In genomic region chr1:109773203-109773899, GRCh38 we compare ENCODE assay signal across 1 cellular context.
A peak's percentile ranks its signal among the peaks of the same experiment; 100 is the strongest.
TF ChIP-seq lines count a peak whose summit lies in the region.

No MANE protein-coding gene starts in this region.

TF ChIP-seq in HepG2, 621 proteins besides CTCF, POLR2A, EP300 and RAD21 (continued from another document and continues in another):
- TF ChIP-seq, protein P1, sequence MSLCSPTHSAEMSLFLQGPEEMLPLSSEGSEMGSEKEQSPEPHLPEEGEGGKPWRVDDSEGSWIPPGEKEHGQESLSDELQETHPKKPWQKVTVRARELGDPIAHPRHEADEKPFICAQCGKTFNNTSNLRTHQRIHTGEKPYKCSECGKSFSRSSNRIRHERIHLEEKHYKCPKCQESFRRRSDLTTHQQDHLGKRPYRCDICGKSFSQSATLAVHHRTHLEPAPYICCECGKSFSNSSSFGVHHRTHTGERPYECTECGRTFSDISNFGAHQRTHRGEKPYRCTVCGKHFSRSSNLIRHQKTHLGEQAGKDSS (CRISPR knock-in tag; IDR thresholded peaks at IDR 0.05; ENCODE audit: borderline replicate concordance, low read depth) = peak; percentile 29; the same call in 1 of the 2 replicates
- TF ChIP-seq MEF2D (CRISPR knock-in tag; IDR thresholded peaks at IDR 0.05) (peak; percentile 35; the same call in 1 of the 2 replicates), KLF16 (CRISPR knock-in tag; IDR thresholded peaks at IDR 0.05) (peak in 1 of 2 experiments; percentile 65; a peak in 2 of 4 replicates), TCF12 (IDR thresholded peaks at IDR 0.05) (no peak), TCF12 (CRISPR knock-in tag; IDR thresholded peaks at IDR 0.05) (no peak), ZNF557 (CRISPR knock-in tag; IDR thresholded peaks at IDR 0.05) (no peak), ZNF660 (CRISPR knock-in tag; IDR thresholded peaks at IDR 0.05; ENCODE audit: borderline replicate concordance, low read depth) (no peak), ZFP37 (CRISPR knock-in tag; IDR thresholded peaks at IDR 0.05; ENCODE audit: borderline replicate concordance) (no peak), IKZF5 (CRISPR knock-in tag; IDR thresholded peaks at IDR 0.05) (0 out of 2 replicates have a peak, but pooled peaks have one; percentile 34), GZF1 (CRISPR knock-in tag; IDR thresholded peaks at IDR 0.05) (no peak), NFIC (IDR thresholded peaks at IDR 0.05; ENCODE audit: low read length) (no peak), KDM6A (CRISPR knock-in tag; IDR thresholded peaks at IDR 0.05; ENCODE audit: low read depth) (no peak), ZNF781 (CRISPR knock-in tag; IDR thresholded peaks at IDR 0.05; ENCODE audit: borderline replicate concordance, not compliant biosample characterization) (peak; percentile 15), NCOR1 (IDR thresholded peaks at IDR 0.05; ENCODE audit: borderline replicate concordance, low read length) (no peak), BATF2 (CRISPR knock-in tag; IDR thresholded peaks at IDR 0.05) (no peak), GABPB1 (CRISPR knock-in tag; IDR thresholded peaks at IDR 0.05) (peak; percentile 11; the same call in 1 of the 2 replicates), SRSF9 (IDR thresholded peaks at IDR 0.05; ENCODE audit: borderline replicate concordance, insufficient read depth, low read depth, low read length, poor library complexity, severe bottlenecking) (no peak), SAP130 (CRISPR knock-in tag; IDR thresholded peaks at IDR 0.05; ENCODE audit: low read depth) (peak; percentile 45; the same call in 1 of the 2 replicates), CBX5 (CRISPR knock-in tag; IDR thresholded peaks at IDR 0.05; ENCODE audit: borderline replicate concordance) (peak; percentile 74; the same call in 1 of the 2 replicates), ARNTL (CRISPR knock-in tag; IDR thresholded peaks at IDR 0.05) (peak; percentile 50; the same call in 1 of the 2 replicates), ZNF230 (CRISPR knock-in tag; IDR thresholded peaks at IDR 0.05) (no peak), ZNF136 (CRISPR knock-in tag; IDR thresholded peaks at IDR 0.05; ENCODE audit: low read depth) (no peak), PCBP1 (IDR thresholded peaks at IDR 0.05; ENCODE audit: borderline replicate concordance, low read depth, low read length) (no peak), ZNF446 (CRISPR knock-in tag; IDR thresholded peaks at IDR 0.05) (no peak), NR0B2 (CRISPR knock-in tag; IDR thresholded peaks at IDR 0.05) (no peak), TEF (CRISPR knock-in tag; IDR thresholded peaks at IDR 0.05) (no peak), ZBTB46 (CRISPR knock-in tag; IDR thresholded peaks at IDR 0.05; ENCODE audit: borderline replicate concordance) (no peak), ZSCAN5A (CRISPR knock-in tag; IDR thresholded peaks at IDR 0.05; ENCODE audit: borderline replicate concordance) (no peak), JUND (CRISPR knock-in tag; IDR thresholded peaks at IDR 0.05) (no peak), ETV5 (CRISPR knock-in tag; IDR thresholded peaks at IDR 0.05; ENCODE audit: borderline replicate concordance) (no peak), CC2D1A (CRISPR knock-in tag; IDR thresholded peaks at IDR 0.05) (no peak), THAP7 (CRISPR knock-in tag; IDR thresholded peaks at IDR 0.05) (0 out of 2 replicates have a peak, but pooled peaks have one; percentile 24), ZNF276 (CRISPR knock-in tag; IDR thresholded peaks at IDR 0.05; ENCODE audit: low read depth) (peak; percentile 80; the same call in 1 of the 2 replicates), ZUFSP (CRISPR knock-in tag; IDR thresholded peaks at IDR 0.05; ENCODE audit: borderline replicate concordance) (no peak), PHF5A (CRISPR knock-in tag; IDR thresholded peaks at IDR 0.05; ENCODE audit: low read depth, unreplicated experiment) (peak; percentile 71), HMG20B (CRISPR knock-in tag; conservative IDR thresholded peaks at IDR 0.05) (no peak), NFYC (CRISPR knock-in tag; IDR thresholded peaks at IDR 0.05) (no peak), TEAD3 (CRISPR knock-in tag; optimal IDR thresholded peaks at IDR 0.05; ENCODE audit: borderline replicate concordance) (peak; percentile 31), RARG (CRISPR knock-in tag; IDR thresholded peaks at IDR 0.05; ENCODE audit: low read depth) (no peak), KDM4B (CRISPR knock-in tag; IDR thresholded peaks at IDR 0.05) (peak; percentile 81; the same call in 1 of the 2 replicates), ZNF30 (CRISPR knock-in tag; IDR thresholded peaks at IDR 0.05) (no peak), ZBTB42 (CRISPR knock-in tag; IDR thresholded peaks at IDR 0.05) (no peak), PCBP2 (optimal IDR thresholded peaks at IDR 0.05; ENCODE audit: low read depth, low read length, poor library complexity, severe bottlenecking) (no peak), KDM2A (CRISPR knock-in tag; IDR thresholded peaks at IDR 0.05; ENCODE audit: borderline replicate concordance, low read depth) (peak; percentile 65; the same call in 1 of the 2 replicates), GLMP (CRISPR knock-in tag; IDR thresholded peaks at IDR 0.05; ENCODE audit: borderline replicate concordance) (no peak)
- TF ChIP-seq, protein P2, sequence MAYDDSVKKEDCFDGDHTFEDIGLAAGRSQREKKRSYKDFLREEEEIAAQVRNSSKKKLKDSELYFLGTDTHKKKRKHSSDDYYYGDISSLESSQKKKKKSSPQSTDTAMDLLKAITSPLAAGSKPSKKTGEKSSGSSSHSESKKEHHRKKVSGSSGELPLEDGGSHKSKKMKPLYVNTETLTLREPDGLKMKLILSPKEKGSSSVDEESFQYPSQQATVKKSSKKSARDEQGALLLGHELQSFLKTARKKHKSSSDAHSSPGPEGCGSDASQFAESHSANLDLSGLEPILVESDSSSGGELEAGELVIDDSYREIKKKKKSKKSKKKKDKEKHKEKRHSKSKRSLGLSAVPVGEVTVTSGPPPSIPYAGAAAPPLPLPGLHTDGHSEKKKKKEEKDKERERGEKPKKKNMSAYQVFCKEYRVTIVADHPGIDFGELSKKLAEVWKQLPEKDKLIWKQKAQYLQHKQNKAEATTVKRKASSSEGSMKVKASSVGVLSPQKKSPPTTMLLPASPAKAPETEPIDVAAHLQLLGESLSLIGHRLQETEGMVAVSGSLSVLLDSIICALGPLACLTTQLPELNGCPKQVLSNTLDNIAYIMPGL (CRISPR knock-in tag; IDR thresholded peaks at IDR 0.05; ENCODE audit: borderline replicate concordance in 1 of 2, low read depth in 1 of 2) = peak; percentile 78 to 87; a peak in 3 of 4 replicates
